In genomic region chr22:19720150-19720827, GRCh38 we compare ENCODE assay signal across 29 cellular contexts. TPM values are rescaled to one million over a fixed set of nuclear protein-coding genes. Genes with fewer than 3 reads are reported as not detected.
DNase-seq lines count a peak whose midpoint lies in the region; ATAC-seq, FAIRE-seq and TF ChIP-seq lines count a peak whose summit lies in the region.
"Had no signal": no experiment of that assay in that cellular context is flagged by ENCODE, and none has a peak within 500 bp of the region (broad histone marks: within the 10 kb centered on the region; RNA-seq: fewer than 3 reads in every experiment).

No MANE protein-coding gene starts in this region.

- H2AFZ ChIP-seq in HepG2 (ENCODE audit: low read length): no peak overlapping the region

- H3K4me3 ChIP-seq in right atrium auricular region: no peak overlapping the region
- H3K4me3 ChIP-seq in HepG2 (replicated peaks in 1 of 3; ENCODE audit: insufficient read depth in 1 of 3, low read depth in 2 of 3, low read length in 3 of 3): no peak overlapping the region
- H3K4me3 ChIP-seq: A549, upper lobe of right lung had no signal

- peaks cover 20% of the 10 kb centered on the region for H3K4me1 Mint-ChIP-seq in activated B cell treated with CpG ODN at 0.5 μM for 24 hours

- peaks cover 0 to 77% of the 10 kb centered on the region in 2 donors for H3K4me1 ChIP-seq in right atrium auricular region
- peaks cover 37% of the 10 kb centered on the region for H3K4me1 ChIP-seq in HepG2 (ENCODE audit: insufficient read depth, low read length)

- no peaks in the 10 kb centered on the region for H3K79me2 ChIP-seq in HepG2 (ENCODE audit: insufficient read depth, low read length)

- H3K4me3 Mint-ChIP-seq in activated B cell treated with CpG ODN at 0.5 μM for 24 hours: peak overlapping the region; percentile 47

- H3K27ac Mint-ChIP-seq in activated B cell treated with CpG ODN at 0.5 μM for 24 hours: no peak overlapping the region
- H3K27ac Mint-ChIP-seq: activated CD8-positive, alpha-beta memory T cell treated with anti-CD3 and anti-CD28 coated beads, Interleukin-2, amount 10 ng/mL, durations not matched to agents 7 days and 5 days; activated naive CD4-positive, alpha-beta T cell treated with anti-CD3 and anti-CD28 coated beads, Interleukin-2, amount 10 ng/mL, durations not matched to agents 7 days and 5 days; immature natural killer cell; mesothelial cell of epicardium; progenitor cell of endocrine pancreas had no signal

- H3K9me3 Mint-ChIP-seq in activated B cell treated with CpG ODN at 0.5 μM for 24 hours: no peaks in the 10 kb centered on the region
- H3K9me3 Mint-ChIP-seq: activated naive CD4-positive, alpha-beta T cell treated with anti-CD3 and anti-CD28 coated beads, Interleukin-2, amount 10 ng/mL, durations not matched to agents 7 days and 5 days; mesothelial cell of epicardium had no signal

- 50% methylated on average over 8 of the region's 26 CpGs for WGBS in HepG2 (ENCODE audit: low lambda C conversion rate)

- H3K9me3 ChIP-seq in right atrium auricular region: no peaks in the 10 kb centered on the region
- H3K9me3 ChIP-seq in HepG2 (ENCODE audit: low read length): no peaks in the 10 kb centered on the region
- H3K9me3 ChIP-seq: A549, ascending aorta, upper lobe of right lung had no signal

- no peak for ATAC-seq in left cardiac atrium
- ATAC-seq in Right ventricle myocardium inferior: no peak
- no peak for ATAC-seq in activated B cell treated with CpG ODN at 0.5 μM for 24 hours (ENCODE audit: low read depth)
- ATAC-seq in HG02970 (IDR thresholded peaks at IDR 0.05; ENCODE audit: low FRiP score, unreplicated experiment): no peak
- ATAC-seq in HepG2: no peak
- ATAC-seq: A549; activated CD8-positive, alpha-beta memory T cell treated with anti-CD3 and anti-CD28 coated beads, Interleukin-2, amount 10 ng/mL, durations not matched to agents 7 days and 5 days; left lobe of liver; T-helper 17 cell; upper lobe of right lung had no signal

- no peak for TF ChIP-seq POLR2A in HepG2 (IDR thresholded peaks at IDR 0.05; ENCODE audit: insufficient read depth in 1 of 2, low read depth in 2 of 2, low read length in 2 of 2)

- intact Hi-C loops in left cardiac atrium (cut with DNase I) (no loop called here), Right ventricle myocardium inferior (cut with DNase I) (no loop called here), activated B cell treated with CpG ODN at 0.5 μM for 24 hours (cut with micrococcal nuclease) (no loop called here), HepG2 (cut with micrococcal nuclease; ENCODE audit: unreplicated experiment) (no loop called here)

- H3K27ac ChIP-seq in right atrium auricular region (peak overlapping the region; percentile 91 to 96), HepG2 (ENCODE audit: extremely low read length, insufficient read depth, low read length) (no peak overlapping the region)
- H3K27ac ChIP-seq: A549, upper lobe of right lung had no signal

- in situ Hi-C loops in HepG2 (cut with HindIII; ENCODE audit: extremely low pct_ligation_motif_present, low pct_unique_long_range_greater_than_20kb): loop anchor here (5.0 kb wide), 1 partner anchor 43 kb away; no protein-coding TSS in a partner anchor

- peak; percentile 15 for DNase-seq in left cardiac atrium
- no peak for DNase-seq in Right ventricle myocardium inferior (ENCODE audit: missing footprints)
- no peak for DNase-seq in activated B cell treated with CpG ODN at 0.5 μM for 24 hours
- no peak for DNase-seq in right atrium auricular region (ENCODE audit: low spot score)
- DNase-seq in urothelium cell line (ENCODE audit: low spot score): no peak
- DNase-seq in activated naive CD4-positive, alpha-beta T cell treated with anti-CD3 and anti-CD28 coated beads, Interleukin-2, amount 50 U/mL, for 16 hours: no peak
- DNase-seq in HepG2 (ENCODE audit: low spot score): no peak
- DNase-seq: activated CD4-positive, alpha-beta T cell treated with anti-CD3 and anti-CD28 coated beads, Interleukin-2, amount 50 U/mL, for 1 hour; activated CD8-positive, alpha-beta memory T cell treated with anti-CD3 and anti-CD28 coated beads, Interleukin-2, amount 10 ng/mL, durations not matched to agents 7 days and 5 days; activated naive CD4-positive, alpha-beta T cell treated with anti-CD3 and anti-CD28 coated beads, Interleukin-2, amount 10 ng/mL, durations not matched to agents 7 days and 5 days; C1 segment of cervical spinal cord; effector CD4-positive, alpha-beta T cell; foreskin fibroblast; immature natural killer cell; IMR-90; NCI-H1105 treated with DMSO at 0.1 percent for 48 hours; NCI-H2081; NCI-H226; T-helper 17 cell; upper lobe of right lung had no signal

- TF ChIP-seq CTCF in activated B cell treated with CpG ODN at 0.5 μM for 24 hours (IDR thresholded peaks at IDR 0.05): no peak
- TF ChIP-seq CTCF in right atrium auricular region (IDR thresholded peaks at IDR 0.05): no peak
- TF ChIP-seq CTCF in HepG2 (CRISPR knock-in tag; IDR thresholded peaks at IDR 0.05): no peak

- no peak overlapping the region for H3K9ac ChIP-seq in HepG2 (ENCODE audit: insufficient read depth, low read depth, low read length)

- no peaks in the 10 kb centered on the region for H3K36me3 Mint-ChIP-seq in activated B cell treated with CpG ODN at 0.5 μM for 24 hours (ENCODE audit: low read depth)
- H3K36me3 Mint-ChIP-seq: activated CD8-positive, alpha-beta memory T cell treated with anti-CD3 and anti-CD28 coated beads, Interleukin-2, amount 10 ng/mL, durations not matched to agents 7 days and 5 days; activated naive CD4-positive, alpha-beta T cell treated with anti-CD3 and anti-CD28 coated beads, Interleukin-2, amount 10 ng/mL, durations not matched to agents 7 days and 5 days; immature natural killer cell had no signal

- no TSS peak for BruUV-seq in HepG2 (replicated peaks; lab: Mats Ljungman, UMichigan)

- peaks cover 50% of the 10 kb centered on the region for H3K27me3 Mint-ChIP-seq in activated B cell treated with CpG ODN at 0.5 μM for 24 hours

- no peak for TF ChIP-seq RAD21 in HepG2 (CRISPR knock-in tag; IDR thresholded peaks at IDR 0.05)

- CTCF ChIA-PET in activated B cell treated with CpG ODN at 0.5 μM for 24 hours (lab: Charles Lee) (interaction anchor here (0.7 kb wide), 1 partner anchor 581 kb away, joined by 3 read pairs; no protein-coding TSS in a partner anchor), HepG2 (lab: Yijun Ruan, JAX; ENCODE audit: low intra/inter-chr PET ratio, low total read pairs) (no interaction called here)

- H4K20me1 ChIP-seq in HepG2 (ENCODE audit: insufficient read depth, low read length): peaks cover 8% of the 10 kb centered on the region; the same call in 1 of the 2 replicates

- no peaks in the 10 kb centered on the region for H3K27me3 ChIP-seq in right atrium auricular region
- H3K27me3 ChIP-seq in HepG2 (ENCODE audit: control insufficient read depth in 1 of 2, insufficient read depth in 2 of 2, low read length in 2 of 2): peaks cover 24 to 89% of the 10 kb centered on the region in 2 experiments
- H3K27me3 ChIP-seq: ascending aorta had no signal

- TF ChIP-seq EP300 in HepG2 (IDR thresholded peaks at IDR 0.05; ENCODE audit: low read depth in 2 of 2, low read length in 2 of 2) (no peak), HepG2 (CRISPR knock-in tag; IDR thresholded peaks at IDR 0.05; ENCODE audit: borderline replicate concordance) (no peak)

- FAIRE-seq in urothelium cell line (lab: Jason Lieb, UNC): peak; percentile 89
- no peak for FAIRE-seq in HepG2 (lab: Jason Lieb, UNC)
- FAIRE-seq: A549, GM19239 had no signal

- H3K4me2 ChIP-seq in HepG2 (ENCODE audit: low read depth, low read length): no peak overlapping the region
- H3K4me2 ChIP-seq: A549 had no signal

- H3K36me3 ChIP-seq in right atrium auricular region (peaks cover 25% of the 10 kb centered on the region), HepG2 (replicated peaks in 1 of 2; ENCODE audit: control insufficient read depth in 1 of 2, insufficient read depth in 2 of 2, low read length in 2 of 2) (no peaks in the 10 kb centered on the region)
- H3K36me3 ChIP-seq: upper lobe of right lung had no signal

- POLR2A ChIA-PET in activated B cell treated with CpG ODN at 0.5 μM for 24 hours (lab: Charles Lee): interaction anchor here (0.6 kb wide), 1 partner anchor 291 kb away, joined by 9 read pairs; no protein-coding TSS in a partner anchor
- POLR2A ChIA-PET in HepG2 (lab: Yijun Ruan, JAX): no interaction called here

RNA-seq across cellular contexts. Expression of gene GP1BB, which starts 3.0 kb away (rescaled TPM):
- total RNA-seq in left cardiac atrium: not detected
- total RNA-seq in Right ventricle myocardium inferior: not detected
- not detected in 2 replicates for total RNA-seq in activated B cell treated with CpG ODN at 0.5 μM for 24 hours
- total RNA-seq in right atrium auricular region: 10 to 100 TPM; 25.8 to 34.7 TPM
- total RNA-seq in HepG2 (2016; rRNA removed; fragmentation: Illumina TruSeq; extraction: Trizol): not detected in 2 replicates
- not detected in 2 replicates for total RNA-seq in HepG2 (2016; cell fraction: cytosol; rRNA removed; fragmentation: Illumina TruSeq; extraction: Trizol; ENCODE audit: low read depth)
- total RNA-seq in HepG2 (2016; cell fraction: insoluble cytoplasmic fraction; rRNA removed; fragmentation: Illumina TruSeq; extraction: Trizol): not detected in 2 replicates
- 0.10 TPM in 1 of 2 replicates, not detected in the other for total RNA-seq in HepG2 (2016; cell fraction: membrane; rRNA removed; fragmentation: Illumina TruSeq; extraction: Trizol)
- total RNA-seq in HepG2 (2016; cell fraction: nucleus; rRNA removed; fragmentation: Illumina TruSeq; extraction: Trizol): not detected in 2 replicates
- 0.07 TPM in 1 of 2 replicates, not detected in the other for polyA plus RNA-seq in HepG2 (2011; rRNA removed)
- 0.16 TPM in 1 of 2 replicates, not detected in the other for polyA plus RNA-seq in HepG2 (2011; cell fraction: cytosol; rRNA removed)
- 0.47 TPM in 1 of 2 replicates, not detected in the other for polyA plus RNA-seq in HepG2 (2011; cell fraction: nucleus; rRNA removed)
- polyA plus RNA-seq in HepG2 (2012): not detected in 2 replicates
- polyA plus RNA-seq in HepG2 (2016; cell fraction: cytosol; fragmentation: Illumina TruSeq; extraction: Trizol; ENCODE audit: low read depth): not detected in 2 replicates
- not detected in 2 replicates for polyA plus RNA-seq in HepG2 (2016; cell fraction: insoluble cytoplasmic fraction; fragmentation: Illumina TruSeq; extraction: Trizol; ENCODE audit: low read depth)
- polyA plus RNA-seq in HepG2 (2016; cell fraction: membrane; fragmentation: Illumina TruSeq; extraction: Trizol; ENCODE audit: low read depth): not detected in 2 replicates
- not detected in 2 replicates for polyA plus RNA-seq in HepG2 (2016; cell fraction: nucleus; fragmentation: Illumina TruSeq; extraction: Trizol; ENCODE audit: insufficient read depth, low read depth)
- 0.32 TPM in 1 of 2 replicates, not detected in the other for polyA minus RNA-seq in HepG2 (2011; rRNA and poly(A)+ RNA removed; ENCODE audit: low replicate concordance)
- polyA minus RNA-seq in HepG2 (2011; cell fraction: cytosol; rRNA and poly(A)+ RNA removed): not detected in 2 replicates
- not detected in 2 replicates for polyA minus RNA-seq in HepG2 (2011; cell fraction: nucleus; rRNA and poly(A)+ RNA removed)
- total RNA-seq: activated CD8-positive, alpha-beta memory T cell treated with anti-CD3 and anti-CD28 coated beads, Interleukin-2, amount 10 ng/mL, durations not matched to agents 7 days and 5 days; RPMI7951 had no signal

RNA-seq across cellular contexts. Expression of gene SEPTIN5, which starts 6.0 kb away (rescaled TPM):
- total RNA-seq in left cardiac atrium (100 to 1,000 TPM; 118 to 127 TPM), Right ventricle myocardium inferior (120 TPM), activated B cell treated with CpG ODN at 0.5 μM for 24 hours (not detected in 2 replicates), right atrium auricular region (100 to 1,000 TPM; 162 to 287 TPM), HepG2 (2016; rRNA removed; fragmentation: Illumina TruSeq; extraction: Trizol) (not detected in 2 replicates)
- total RNA-seq in HepG2 (2016; cell fraction: cytosol; rRNA removed; fragmentation: Illumina TruSeq; extraction: Trizol; ENCODE audit: low read depth): 0.09 and 0.20 TPM in 2 replicates
- total RNA-seq in HepG2 (2016; cell fraction: insoluble cytoplasmic fraction; rRNA removed; fragmentation: Illumina TruSeq; extraction: Trizol): not detected in 2 replicates
- 0.06 and 0.10 TPM in 2 replicates for total RNA-seq in HepG2 (2016; cell fraction: membrane; rRNA removed; fragmentation: Illumina TruSeq; extraction: Trizol)
- total RNA-seq in HepG2 (2016; cell fraction: nucleus; rRNA removed; fragmentation: Illumina TruSeq; extraction: Trizol): not detected in 2 replicates
- polyA plus RNA-seq in HepG2 (2011; rRNA removed): 0.33 and 0.55 TPM in 2 replicates
- 0.04 TPM in 1 of 2 replicates, not detected in the other for polyA plus RNA-seq in HepG2 (2011; cell fraction: cytosol; rRNA removed)
- polyA plus RNA-seq in HepG2 (2011; cell fraction: nucleus; rRNA removed): 0.57 and 0.82 TPM in 2 replicates
- 0.08 TPM in 1 of 2 replicates, not detected in the other for polyA plus RNA-seq in HepG2 (2012)
- 0.15 and 0.23 TPM in 2 replicates for polyA plus RNA-seq in HepG2 (2016; cell fraction: cytosol; fragmentation: Illumina TruSeq; extraction: Trizol; ENCODE audit: low read depth)
- polyA plus RNA-seq in HepG2 (2016; cell fraction: insoluble cytoplasmic fraction; fragmentation: Illumina TruSeq; extraction: Trizol; ENCODE audit: low read depth): not detected in 2 replicates
- polyA plus RNA-seq in HepG2 (2016; cell fraction: membrane; fragmentation: Illumina TruSeq; extraction: Trizol; ENCODE audit: low read depth): 0.23 and 0.58 TPM in 2 replicates
- 0.28 TPM in 1 of 2 replicates, not detected in the other for polyA plus RNA-seq in HepG2 (2016; cell fraction: nucleus; fragmentation: Illumina TruSeq; extraction: Trizol; ENCODE audit: insufficient read depth, low read depth)
- polyA minus RNA-seq in HepG2 (2011; rRNA and poly(A)+ RNA removed; ENCODE audit: low replicate concordance): 1.0 and 1.5 TPM in 2 replicates
- not detected in 2 replicates for polyA minus RNA-seq in HepG2 (2011; cell fraction: cytosol; rRNA and poly(A)+ RNA removed)
- 0.77 TPM in 1 of 2 replicates, not detected in the other for polyA minus RNA-seq in HepG2 (2011; cell fraction: nucleus; rRNA and poly(A)+ RNA removed)

RNA-seq across cellular contexts. Expression of gene TBX1, which starts 40.3 kb away (rescaled TPM):
- total RNA-seq in left cardiac atrium (1 to 10 TPM in 1 of 2 donors, under 1 TPM in 1; 0.47 to 2.4 TPM), Right ventricle myocardium inferior (3.6 TPM), activated B cell treated with CpG ODN at 0.5 μM for 24 hours (not detected in 2 replicates), right atrium auricular region (under 1 TPM in 1 of 2 donors, not detected in 1; 0.24 TPM), HepG2 (2016; rRNA removed; fragmentation: Illumina TruSeq; extraction: Trizol) (not detected in 2 replicates)
- total RNA-seq in HepG2 (2016; cell fraction: cytosol; rRNA removed; fragmentation: Illumina TruSeq; extraction: Trizol; ENCODE audit: low read depth): not detected in 2 replicates
- not detected in 2 replicates for total RNA-seq in HepG2 (2016; cell fraction: insoluble cytoplasmic fraction; rRNA removed; fragmentation: Illumina TruSeq; extraction: Trizol)
- not detected in 2 replicates for total RNA-seq in HepG2 (2016; cell fraction: membrane; rRNA removed; fragmentation: Illumina TruSeq; extraction: Trizol)
- total RNA-seq in HepG2 (2016; cell fraction: nucleus; rRNA removed; fragmentation: Illumina TruSeq; extraction: Trizol): not detected in 2 replicates
- polyA plus RNA-seq in HepG2 (2011; rRNA removed): not detected in 2 replicates
- polyA plus RNA-seq in HepG2 (2011; cell fraction: cytosol; rRNA removed): 0.03 TPM in 1 of 2 replicates, not detected in the other
- polyA plus RNA-seq in HepG2 (2011; cell fraction: nucleus; rRNA removed): 0.23 TPM in 1 of 2 replicates, not detected in the other
- not detected in 2 replicates for polyA plus RNA-seq in HepG2 (2012)
- polyA plus RNA-seq in HepG2 (2016; cell fraction: cytosol; fragmentation: Illumina TruSeq; extraction: Trizol; ENCODE audit: low read depth): not detected in 2 replicates
- not detected in 2 replicates for polyA plus RNA-seq in HepG2 (2016; cell fraction: insoluble cytoplasmic fraction; fragmentation: Illumina TruSeq; extraction: Trizol; ENCODE audit: low read depth)
- 0.08 TPM in 1 of 2 replicates, not detected in the other for polyA plus RNA-seq in HepG2 (2016; cell fraction: membrane; fragmentation: Illumina TruSeq; extraction: Trizol; ENCODE audit: low read depth)
- polyA plus RNA-seq in HepG2 (2016; cell fraction: nucleus; fragmentation: Illumina TruSeq; extraction: Trizol; ENCODE audit: insufficient read depth, low read depth): not detected in 2 replicates
- not detected in 2 replicates for polyA minus RNA-seq in HepG2 (2011; rRNA and poly(A)+ RNA removed; ENCODE audit: low replicate concordance)
- polyA minus RNA-seq in HepG2 (2011; cell fraction: cytosol; rRNA and poly(A)+ RNA removed): not detected in 2 replicates
- polyA minus RNA-seq in HepG2 (2011; cell fraction: nucleus; rRNA and poly(A)+ RNA removed): not detected in 2 replicates
- total RNA-seq: ascending aorta, IMR-90, RPMI7951, T-helper 17 cell had no signal
- polyA plus RNA-seq: neural cell had no signal

Comparison
In these comparisons a context has a peak if more than half of its experiments do, and no peak if none do; other contexts are left out.
1. RNA of gene GP1BB, which starts 3.0 kb away (total RNA-seq): 25.8 to 34.7 TPM in right atrium auricular region; not detected in left cardiac atrium, not detected in Right ventricle myocardium inferior (single experiment), not detected in activated B cell treated with CpG ODN at 0.5 μM for 24 hours and 0.10 TPM in HepG2; every median in the first group is over 10 times any median in the second.
2. RNA of gene SEPTIN5, which starts 6.0 kb away (total RNA-seq): 162 to 287 TPM in right atrium auricular region, 118 to 127 TPM in left cardiac atrium and 120 TPM in Right ventricle myocardium inferior (single experiment); not detected in activated B cell treated with CpG ODN at 0.5 μM for 24 hours and 0.06 to 0.20 TPM in HepG2; every median in the first group is over 10 times any median in the second.